ENCODE assay signal across 8 cellular contexts in genomic region chr1:2050793-2051682, GRCh38. TPM values are rescaled to one million over a fixed set of nuclear protein-coding genes. Genes with fewer than 3 reads are reported as not detected.
DNase-seq lines count a peak whose midpoint lies in the region; ATAC-seq and TF ChIP-seq lines count a peak whose summit lies in the region.

No MANE protein-coding gene starts in this region.

- TF ChIP-seq EP300 in sigmoid colon (IDR thresholded peaks at IDR 0.05), result no peak

- H3K27me3 ChIP-seq in H7 (ENCODE audit: control insufficient read depth, insufficient read depth, low read length) (peaks cover 19% of the 10 kb centered on the region; the same call in 1 of the 2 replicates), sigmoid colon (peaks cover 16 to 62% (median 54%) of the 10 kb centered on the region in 3 donors)

- ATAC-seq in left lobe of liver, result no peak

- H3K36me3 ChIP-seq in H7 (replicated peaks; ENCODE audit: control insufficient read depth, insufficient read depth, low read length) (peaks cover 3% of the 10 kb centered on the region), sigmoid colon (no peaks in the 10 kb centered on the region)

- TF ChIP-seq POLR2A in sigmoid colon (IDR thresholded peaks at IDR 0.05), result no peak

- peaks cover 0 to 22% (median 14%) of the 10 kb centered on the region in 4 donors for H3K4me1 ChIP-seq in sigmoid colon

- peak overlapping the region in 3 of 4 donors; percentile 14 to 53 (median 39) for H3K27ac ChIP-seq in sigmoid colon

- intact Hi-C loops in sigmoid colon (cut with DNase I), result no loop called here

- DNase-seq in H7 (peak; percentile 80), sigmoid colon (no peak), left lobe of liver (ENCODE audit: low spot score) (no peak), NCI-H510A treated with DMSO at 0.1 percent for 48 hours (lab: John Stamatoyannopoulos, UW) (no peak), SHP77 (lab: John Stamatoyannopoulos, UW) (no peak)
- DNase-seq in activated CD4-positive, alpha-beta T cell treated with anti-CD3 and anti-CD28 coated beads, Interleukin-2, amount 50 U/mL, for 48 hours, result peak; percentile 33 to 37
- no peak for DNase-seq in effector CD8-positive, alpha-beta T cell (lab: John Stamatoyannopoulos, UW)

- no peak for TF ChIP-seq CTCF in sigmoid colon (IDR thresholded peaks at IDR 0.05)

- H3K9me3 ChIP-seq in sigmoid colon, result no peaks in the 10 kb centered on the region

- WGBS in sigmoid colon, 2 donors, result 6 to 18% methylated on average over 84 of the region's 84 CpGs

- H3K4me3 ChIP-seq in H7 (ENCODE audit: insufficient read depth, low read depth, low read length), result peak overlapping the region; percentile 84
- peak overlapping the region; percentile 61 for H3K4me3 ChIP-seq in iPS-11a (ENCODE audit: low read depth, low read length)
- peak overlapping the region in 3 of 4 donors; percentile 37 to 52 (median 49) for H3K4me3 ChIP-seq in sigmoid colon

RNA-seq across cellular contexts. Expression of gene PRKCZ, which starts 0.8 kb away (rescaled TPM):
- 38.5 and 41.8 TPM in 2 replicates for total RNA-seq in H7 (2014; rRNA removed; shearing (Covaris generic))
- 1 to 10 TPM; 1.4 to 4.8 (median 3.7) TPM for total RNA-seq in sigmoid colon
- 10 to 100 TPM; 37.7 to 52.9 (median 37.8) TPM for polyA plus RNA-seq in sigmoid colon
- total RNA-seq in left lobe of liver, result 22.1 TPM

RNA-seq across cellular contexts. Expression of gene GABRD, which starts 31.9 kb away (rescaled TPM):
- 2.7 and 5.1 TPM in 2 replicates for total RNA-seq in H7 (2014; rRNA removed; shearing (Covaris generic))
- total RNA-seq in sigmoid colon (not detected), left lobe of liver (not detected)
- polyA plus RNA-seq in sigmoid colon, result under 1 TPM in 1 of 3 donors, not detected in 2; 0.51 TPM

RNA-seq across cellular contexts. Expression of gene CFAP74, which starts 47.5 kb away (rescaled TPM):
- not detected in 2 replicates for total RNA-seq in H7 (2014; rRNA removed; shearing (Covaris generic))
- under 1 TPM in 1 of 4 donors, not detected in 3; 0.27 TPM for total RNA-seq in sigmoid colon
- under 1 TPM in 1 of 3 donors, not detected in 2; 0.03 TPM for polyA plus RNA-seq in sigmoid colon
- 3.5 TPM for total RNA-seq in left lobe of liver

Comparison
In these comparisons a context has a peak if more than half of its experiments do, and no peak if none do; other contexts are left out.
1. DNase-seq: peak in H7 (single experiment) and activated CD4-positive, alpha-beta T cell treated with anti-CD3 and anti-CD28 coated beads, Interleukin-2, amount 50 U/mL, for 48 hours (2 of 2); none in sigmoid colon (single experiment), left lobe of liver (single experiment), NCI-H510A treated with DMSO at 0.1 percent for 48 hours (single experiment), SHP77 (0 of 2) and effector CD8-positive, alpha-beta T cell (single experiment).
2. Peak in every context shown above with its lines, with median percentiles within 50 percentile points of each other: H3K4me3 ChIP-seq.